ENCODE assay signal across 24 cellular contexts in the genomic region with DNA sequence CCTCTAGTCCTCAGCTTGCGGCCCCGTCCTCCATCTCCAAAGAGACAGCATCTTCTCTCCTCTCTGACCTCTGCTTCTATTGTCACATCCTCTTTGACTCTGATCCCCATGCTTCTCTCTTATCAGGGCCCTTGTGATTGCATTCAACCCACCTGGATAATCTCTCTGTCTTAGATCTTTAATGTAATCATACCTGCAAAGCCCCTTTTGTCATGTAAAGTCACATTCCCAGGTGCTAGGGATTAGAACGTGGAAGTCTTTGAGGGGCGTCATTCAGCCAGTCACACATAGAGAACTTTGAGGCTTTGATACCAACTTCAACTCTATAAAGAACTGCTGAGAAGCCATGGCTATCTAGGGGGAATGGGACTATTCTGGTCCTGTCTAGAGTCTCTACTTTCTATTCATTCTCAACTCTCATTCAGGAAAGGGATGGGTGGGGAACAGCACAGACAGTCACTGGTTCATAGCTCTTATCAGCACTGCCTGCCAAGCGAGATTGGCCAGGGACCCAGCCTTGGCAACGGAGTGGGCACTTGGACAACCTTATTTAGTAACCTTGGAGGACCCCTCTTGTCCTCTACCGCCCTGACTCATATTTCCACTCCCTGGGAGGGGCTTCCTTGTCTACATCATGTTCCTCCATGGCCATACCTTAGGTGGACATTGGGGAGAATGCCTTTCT. TPM values are rescaled to one million over a fixed set of nuclear protein-coding genes. Genes with fewer than 3 reads are reported as not detected.
A peak's percentile ranks its signal among the peaks of the same experiment; 100 is the strongest.
DNase-seq lines count a peak whose midpoint lies in the region; ATAC-seq and TF ChIP-seq lines count a peak whose summit lies in the region.
"Had no signal": no experiment of that assay in that cellular context is flagged by ENCODE, and none has a peak within 500 bp of the region (broad histone marks: within the 10 kb centered on the region; RNA-seq: fewer than 3 reads in every experiment).

No MANE protein-coding gene starts in this region.

- H3K4me3 ChIP-seq in right atrium auricular region (no peak overlapping the region), endodermal cell (ENCODE audit: low read length) (peak overlapping the region; percentile 58), right cardiac atrium (ENCODE audit: low read length) (no peak overlapping the region), tibial artery (no peak overlapping the region)
- H3K4me3 ChIP-seq: GM23248, SJSA1 had no signal

- peak; percentile 44 for DNase-seq in Right ventricle myocardium superior
- no peak for DNase-seq in right atrium auricular region (ENCODE audit: low spot score)
- DNase-seq in endodermal cell, result peak; percentile 67
- DNase-seq in right cardiac atrium, result peak in 1 of 3 donors; percentile 58
- DNase-seq in stimulated activated CD4-positive, alpha-beta T cell treated with anti-CD3 and anti-CD28 coated beads, Interleukin-2, amount 100 ng/mL, for 48 hours, result no peak
- DNase-seq in tibial artery, result no peak
- no peak for DNase-seq in NCI-H748 (lab: John Stamatoyannopoulos, UW; ENCODE audit: unreplicated experiment)
- DNase-seq: 8988T; ACHN; DMS53; GM23248; HCEC 1CT; NCI-H1092; NCI-H1417 treated with DMSO at 0.1 percent for 48 hours; NCI-H187; NCI-H2107; NCI-H524; NCI-H774; NK-92 treated with Interleukin-12 subunit alpha and Interleukin-12 subunit beta, amount 100 ng/mL, for 24 hours; PC-3 had no signal

- intact Hi-C loops in Right ventricle myocardium superior (cut with DNase I) (no loop called here), right cardiac atrium (cut with DNase I) (no loop called here), tibial artery (cut with DNase I; ENCODE audit: low total_unique reads) (no loop called here)

- ATAC-seq in Right ventricle myocardium superior (ENCODE audit: poor library complexity) (peak; percentile 59), right cardiac atrium (peak; percentile 51 to 54)
- ATAC-seq: PC-3 had no signal

- H3K36me3 ChIP-seq in right atrium auricular region, result no peaks in the 10 kb centered on the region
- peaks cover 3% of the 10 kb centered on the region for H3K36me3 ChIP-seq in endodermal cell (ENCODE audit: control insufficient read depth, insufficient read depth, low read length)
- no peaks in the 10 kb centered on the region for H3K36me3 ChIP-seq in tibial artery
- H3K36me3 ChIP-seq: SJSA1 had no signal

- no peak overlapping the region for H3K4me3 Mint-ChIP-seq in endodermal cell

- peaks cover 9% of the 10 kb centered on the region for H3K27me3 Mint-ChIP-seq in endodermal cell (ENCODE audit: insufficient read depth)

- H3K4me1 Mint-ChIP-seq in endodermal cell, result peaks cover 61% of the 10 kb centered on the region

- H3K27me3 ChIP-seq in right atrium auricular region (no peaks in the 10 kb centered on the region), endodermal cell (ENCODE audit: control insufficient read depth, insufficient read depth, low read length, poor library complexity, severe bottlenecking) (no peaks in the 10 kb centered on the region), right cardiac atrium (ENCODE audit: control insufficient read depth, insufficient read depth) (no peaks in the 10 kb centered on the region), tibial artery (no peaks in the 10 kb centered on the region)
- H3K27me3 ChIP-seq: SJSA1 had no signal

- WGBS in endodermal cell (ENCODE audit: insufficient coverage in 1 of 2, insufficient read length in 1 of 2), 2 experiments, result 66 to 86% methylated on average over 6 to 7 of the region's 7 CpGs
- 69% methylated on average over 7 of the region's 7 CpGs for WGBS in right cardiac atrium

- H3K9me3 ChIP-seq in right atrium auricular region (no peaks in the 10 kb centered on the region), endodermal cell (ENCODE audit: control insufficient read depth, low read length) (no peaks in the 10 kb centered on the region), right cardiac atrium (ENCODE audit: control insufficient read depth, low read length) (peaks cover 4% of the 10 kb centered on the region), tibial artery (no peaks in the 10 kb centered on the region)
- H3K9me3 ChIP-seq: SJSA1 had no signal

- H3K9me3 Mint-ChIP-seq in endodermal cell, result no peaks in the 10 kb centered on the region

- TF ChIP-seq CTCF in right atrium auricular region (IDR thresholded peaks at IDR 0.05), result no peak
- TF ChIP-seq CTCF in endodermal cell (conservative IDR thresholded peaks at IDR 0.05), result no peak
- no peak for TF ChIP-seq CTCF in tibial artery (IDR thresholded peaks at IDR 0.05)

- H3K36me3 Mint-ChIP-seq in endodermal cell (ENCODE audit: low read depth), result no peaks in the 10 kb centered on the region

- H3K4me1 ChIP-seq in right atrium auricular region, result no peaks in the 10 kb centered on the region
- peaks cover 17% of the 10 kb centered on the region for H3K4me1 ChIP-seq in endodermal cell (ENCODE audit: control insufficient read depth, insufficient read depth, low read length)
- no peaks in the 10 kb centered on the region for H3K4me1 ChIP-seq in right cardiac atrium (ENCODE audit: control insufficient read depth, insufficient read depth, low read length)
- no peaks in the 10 kb centered on the region for H3K4me1 ChIP-seq in tibial artery

- H3K27ac ChIP-seq in right atrium auricular region (no peak overlapping the region), endodermal cell (ENCODE audit: low read depth, low read length) (peak overlapping the region; percentile 61), right cardiac atrium (ENCODE audit: low read length) (no peak overlapping the region), tibial artery (no peak overlapping the region)
- H3K27ac ChIP-seq: GM23248, HL-60, SJSA1 had no signal

- peak overlapping the region; percentile 74 for H3K27ac Mint-ChIP-seq in endodermal cell

- peak overlapping the region; percentile 56 for H3K9ac ChIP-seq in endodermal cell (ENCODE audit: extremely low read depth, low read length, poor library complexity, severe bottlenecking)
- H3K9ac ChIP-seq: GM23248 had no signal

RNA-seq across cellular contexts. Expression of gene TAS2R1, which starts 29.0 kb away (rescaled TPM):
- total RNA-seq in Right ventricle myocardium superior (not detected), right atrium auricular region (not detected), endodermal cell (under 1 TPM in 1 of 2 donors, not detected in 1; 0.24 TPM), right cardiac atrium (not detected)
- polyA plus RNA-seq in endodermal cell (2013, experiment 1 of 2), result not detected
- polyA plus RNA-seq in endodermal cell (2013, experiment 2 of 2), result not detected
- not detected for polyA plus RNA-seq in right cardiac atrium
- total RNA-seq: Daoy, G401, GM23248, PC-3, SJSA1 had no signal
- polyA plus RNA-seq: GM23248 had no signal

RNA-seq across cellular contexts. Expression of gene SEMA5A, which starts 55.3 kb away (rescaled TPM):
- 27.1 TPM for total RNA-seq in Right ventricle myocardium superior
- total RNA-seq in right atrium auricular region, result 10 to 100 TPM; 14.1 to 26.2 TPM
- total RNA-seq in endodermal cell, result 10 to 100 TPM; 46.8 to 77.8 TPM
- 18.5 TPM for polyA plus RNA-seq in endodermal cell (2013, experiment 1 of 2)
- 19.3 TPM for polyA plus RNA-seq in endodermal cell (2013, experiment 2 of 2)
- total RNA-seq in right cardiac atrium, result 10 to 100 TPM; 23.2 to 28.2 (median 25.3) TPM
- polyA plus RNA-seq in right cardiac atrium, result 6.7 TPM

Comparison
In these comparisons a context has a peak if more than half of its experiments do, and no peak if none do; other contexts are left out.
1. DNase-seq: peak in Right ventricle myocardium superior (single experiment) and endodermal cell (single experiment); none in right atrium auricular region (single experiment), stimulated activated CD4-positive, alpha-beta T cell treated with anti-CD3 and anti-CD28 coated beads, Interleukin-2, amount 100 ng/mL, for 48 hours (0 of 2), tibial artery (0 of 2) and NCI-H748 (single experiment).